8 cellular contexts compared by ENCODE assay signal in genomic region chr6:168884646-168885086, GRCh38.
DNase-seq lines count a peak whose midpoint lies in the region; ATAC-seq and TF ChIP-seq lines count a peak whose summit lies in the region.

No MANE protein-coding gene starts in this region.

- CTCF ChIA-PET in HEK293T (lab: Yijun Ruan, JAX) = no interaction called here

- ATAC-seq in HG02571 (IDR thresholded peaks at IDR 0.05; ENCODE audit: unreplicated experiment) = no peak

- POLR2A ChIA-PET in HEK293T (lab: Yijun Ruan, JAX) = no interaction called here

- DNase-seq in GM03348 (ENCODE audit: low spot score) = peak; percentile 94
- peak; percentile 92 for DNase-seq in HEK293T (ENCODE audit: extremely low spot score)
- peak; percentile 68 for DNase-seq in NCI-H2196 (lab: John Stamatoyannopoulos, UW; ENCODE audit: unreplicated experiment)
- peak; percentile 58 to 66 for DNase-seq in activated CD4-positive, alpha-beta T cell treated with anti-CD3 and anti-CD28 coated beads, Interleukin-2, amount 50 U/mL, for 4 hours
- DNase-seq in dermis blood vessel endothelial cell = peak; percentile 66
- peak; percentile 29 to 65 for DNase-seq in lung microvascular endothelial cell (ENCODE audit: low read depth in 2 of 2)
- DNase-seq in stimulated activated CD8-positive, alpha-beta memory T cell treated with anti-CD3 and anti-CD28 coated beads, Interleukin-12 subunit alpha, Interleukin-12 subunit beta, amount 100 ng/mL, for 24 hours (ENCODE audit: extremely low read depth) = peak; percentile 41

TF ChIP-seq in HEK293T, 16 proteins besides CTCF, POLR2A, EP300 and RAD21:
- no peak for TF ChIP-seq NFRKB (IDR thresholded peaks at IDR 0.05)
- TF ChIP-seq ARNT (IDR thresholded peaks at IDR 0.05) = peak; percentile 87
- peak; percentile 98 for TF ChIP-seq L3MBTL2 (conservative IDR thresholded peaks at IDR 0.05)
- no peak for TF ChIP-seq LEF1 (IDR thresholded peaks at IDR 0.05; ENCODE audit: borderline replicate concordance)
TF ChIP-seq in HEK293T: peak in this region for 2.

Comparison
In these comparisons a context has a peak if more than half of its experiments do, and no peak if none do; other contexts are left out.
1. DNase-seq: peak in every context shown above with its lines; median percentile 94 in GM03348; 92 in HEK293T; 68 in NCI-H2196; 66 in dermis blood vessel endothelial cell; 62 in activated CD4-positive, alpha-beta T cell treated with anti-CD3 and anti-CD28 coated beads, Interleukin-2, amount 50 U/mL, for 4 hours; 47 in lung microvascular endothelial cell; 41 in stimulated activated CD8-positive, alpha-beta memory T cell treated with anti-CD3 and anti-CD28 coated beads, Interleukin-12 subunit alpha, Interleukin-12 subunit beta, amount 100 ng/mL, for 24 hours.